ENCODE assay signal across 1 cellular context in the genomic region with DNA sequence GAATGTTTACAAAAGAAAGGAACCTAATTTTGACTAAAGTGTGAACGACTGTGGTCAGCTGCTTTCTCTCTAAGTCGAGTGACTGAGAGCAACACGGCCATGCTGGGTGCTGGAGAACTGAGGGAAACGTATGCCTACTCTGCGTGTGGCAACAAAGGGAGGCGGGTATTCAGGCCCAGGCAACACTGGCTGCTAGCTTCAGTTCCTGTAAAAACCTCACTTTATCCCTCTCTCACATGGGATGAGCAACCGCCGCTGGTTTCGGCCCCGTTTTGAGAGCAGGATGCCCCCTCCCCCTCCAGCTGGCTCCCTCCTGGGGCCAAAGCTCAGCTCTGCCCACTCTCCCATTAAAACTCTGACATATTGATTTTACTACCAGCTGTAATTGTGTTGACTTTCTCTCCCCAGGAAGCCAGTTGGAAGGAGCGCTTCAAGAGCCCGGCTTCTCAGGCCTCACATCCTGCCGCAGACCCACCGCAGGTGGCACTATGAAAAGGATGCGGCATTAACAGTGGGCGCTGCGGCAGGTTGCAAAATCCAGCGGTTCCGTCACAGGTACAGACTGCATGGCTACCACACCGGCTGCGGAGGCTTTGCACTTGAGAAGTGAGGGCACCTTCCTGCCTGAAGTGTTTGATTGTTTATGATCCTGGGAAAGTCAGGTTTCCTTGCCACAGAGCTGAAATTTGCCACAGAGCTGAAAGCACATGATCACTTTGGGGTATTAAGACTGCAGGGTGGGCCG.
TF ChIP-seq lines count a peak whose summit lies in the region.

No MANE protein-coding gene starts in this region.

TF ChIP-seq in HEK293, 187 proteins besides CTCF, POLR2A, EP300 and RAD21 (continued from another document):
- TF ChIP-seq ZBTB11 (tag by site-specific recombination; conservative IDR thresholded peaks at IDR 0.05; ENCODE audit: low read depth) (no peak), WT1 (tag by site-specific recombination; IDR thresholded peaks at IDR 0.05) (peak; percentile 34; the same call in 1 of the 2 replicates), ZNF785 (tag by site-specific recombination; IDR thresholded peaks at IDR 0.05) (no peak)
